In the genomic region with DNA sequence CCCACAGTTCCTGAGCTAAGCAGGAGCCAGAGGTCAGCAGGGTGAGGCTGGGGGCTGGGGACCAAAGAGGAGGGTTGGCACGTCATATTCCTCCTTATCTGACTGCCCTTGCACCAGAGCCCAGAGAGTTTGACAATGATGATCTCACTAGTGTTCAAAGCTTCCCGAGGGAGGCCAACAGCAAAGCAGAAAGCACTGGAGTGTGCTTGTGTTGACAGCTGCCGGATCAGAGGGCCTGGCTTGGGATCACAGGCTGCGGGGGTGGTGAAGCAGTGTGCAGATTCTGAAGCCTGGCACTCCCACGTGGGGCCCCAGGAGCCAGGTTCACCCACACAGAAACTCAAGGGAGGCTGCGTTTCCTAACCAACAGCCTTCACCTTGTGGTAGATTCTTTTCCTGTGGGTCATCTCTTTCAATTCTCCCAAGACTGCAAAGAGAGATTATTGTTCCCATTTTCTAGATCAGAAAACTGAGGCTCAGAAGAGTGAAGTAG, we compare ENCODE assay signal across 8 cellular contexts.
DNase-seq lines count a peak whose midpoint lies in the region; ATAC-seq, FAIRE-seq and TF ChIP-seq lines count a peak whose summit lies in the region.
"Not testable (repeated sequence)": the region's sequence is repeated elsewhere in the genome, so short reads cannot be mapped to it uniquely, and the experiment has no call there.

No MANE protein-coding gene starts in this region.

- ATAC-seq in body of pancreas: peak; percentile 55
- ATAC-seq in omental fat pad (ENCODE audit: low FRiP score): peak; percentile 75

- intact Hi-C loops in body of pancreas (cut with DNase I); thyroid gland (cut with DNase I): not testable (repeated sequence)

- H3K4me1 ChIP-seq in body of pancreas (peaks cover 12% of the 10 kb centered on the region), thyroid gland (peaks cover 34 to 51% of the 10 kb centered on the region in 2 donors)

- H3K4me3 ChIP-seq in AG10803 (ENCODE audit: low read length); body of pancreas; kidney epithelial cell (ENCODE audit: low read depth, low read length); thyroid gland (replicated peaks in 1 of 3): not testable (repeated sequence)

- TF ChIP-seq POLR2A in body of pancreas (IDR thresholded peaks at IDR 0.05): not testable (repeated sequence)
- TF ChIP-seq POLR2A in thyroid gland (IDR thresholded peaks at IDR 0.05): peak in 1 of 2 donors; percentile 37

- peak; percentile 30 for DNase-seq in AG10803 (ENCODE audit: low read depth)
- DNase-seq in HCEC 1CT: peak; percentile 34
- DNase-seq in RCC 7860 (ENCODE audit: low spot score): peak; percentile 67
- not testable (repeated sequence) for DNase-seq in body of pancreas; omental fat pad (ENCODE audit: low spot score)
- DNase-seq in glomerular visceral epithelial cell (ENCODE audit: extremely low spot score): peak; percentile 79
- DNase-seq in kidney epithelial cell (ENCODE audit: low read depth): peak; percentile 47
- DNase-seq in thyroid gland: peak; percentile 69 to 75

- FAIRE-seq in RCC 7860 (lab: Jason Lieb, UNC): peak; percentile 30

- not testable (repeated sequence) for H3K27me3 ChIP-seq in body of pancreas; kidney epithelial cell (ENCODE audit: control insufficient read depth, insufficient read depth, low read length); thyroid gland

- not testable (repeated sequence) for H3K9me3 ChIP-seq in body of pancreas, thyroid gland

- not testable (repeated sequence) for H3K27ac ChIP-seq in body of pancreas
- peak overlapping the region; percentile 94 to 97 (median 95) for H3K27ac ChIP-seq in thyroid gland

- 41 to 46% methylated on average over 6 of the region's 6 CpGs for WGBS in body of pancreas, 2 donors
- WGBS in thyroid gland, 2 donors: 3 to 19% methylated on average over 6 of the region's 6 CpGs

- TF ChIP-seq CTCF in AG10803 (conservative IDR thresholded peaks at IDR 0.05; ENCODE audit: low read length); body of pancreas (IDR thresholded peaks at IDR 0.05); kidney epithelial cell (IDR thresholded peaks at IDR 0.05; ENCODE audit: insufficient read depth, low read length, poor library complexity, severe bottlenecking); omental fat pad (IDR thresholded peaks at IDR 0.05); thyroid gland (IDR thresholded peaks at IDR 0.05): not testable (repeated sequence)

- H3K36me3 ChIP-seq in body of pancreas (replicated peaks in 1 of 2; ENCODE audit: insufficient read depth in 1 of 2, low read depth in 2 of 2); kidney epithelial cell (ENCODE audit: control insufficient read depth, insufficient read depth, low read length); thyroid gland: not testable (repeated sequence)
